21 cellular contexts compared by ENCODE assay signal in genomic region chr10:62961951-62962523, GRCh38.
DNase-seq lines count a peak whose midpoint lies in the region; ATAC-seq and TF ChIP-seq lines count a peak whose summit lies in the region.
"Had no signal": no experiment of that assay in that cellular context is flagged by ENCODE, and none has a peak within 500 bp of the region (broad histone marks: within the 10 kb centered on the region; RNA-seq: fewer than 3 reads in every experiment).

No MANE protein-coding gene starts in this region.

- H2AFZ ChIP-seq in H9 (ENCODE audit: low read length) = no peak overlapping the region

- H3K27me3 ChIP-seq in H9 (ENCODE audit: insufficient read depth, low read length) (no peaks in the 10 kb centered on the region), suprapubic skin (no peaks in the 10 kb centered on the region)
- H3K27me3 ChIP-seq in CD8-positive, alpha-beta T cell (ENCODE audit: insufficient read depth, low read length) = peaks cover 2% of the 10 kb centered on the region
- H3K27me3 ChIP-seq: adrenal gland, sigmoid colon, upper lobe of right lung had no signal

- no peak overlapping the region for H2AK5ac ChIP-seq in H9 (ENCODE audit: insufficient read length, low read length)

- no peak overlapping the region for H3K4me2 ChIP-seq in H9 (ENCODE audit: insufficient read depth, insufficient read length, low read length)

- no peak for ATAC-seq in CD8-positive, alpha-beta T cell
- ATAC-seq in HG02884 (IDR thresholded peaks at IDR 0.05; ENCODE audit: unreplicated experiment) = no peak
- ATAC-seq: activated CD8-positive, alpha-beta memory T cell treated with anti-CD3 and anti-CD28 coated beads, Interleukin-2, amount 10 ng/mL, durations not matched to agents 7 days and 5 days; mucosa of descending colon; upper lobe of right lung had no signal

- no peak overlapping the region for H3K14ac ChIP-seq in H9 (ENCODE audit: insufficient read depth, low read length)

- POLR2A ChIA-PET in CD8-positive, alpha-beta T cell (lab: Charles Lee) = no interaction called here

- no peak overlapping the region for H2BK12ac ChIP-seq in H9 (ENCODE audit: insufficient read length, low read depth, low read length)

- H3K4me3 ChIP-seq in CD8-positive, alpha-beta T cell (ENCODE audit: low read depth, low read length) = no peak overlapping the region
- no peak overlapping the region for H3K4me3 ChIP-seq in suprapubic skin
- H3K4me3 ChIP-seq: adrenal gland, mucosa of descending colon, sigmoid colon, upper lobe of right lung had no signal

- H3K27me3 Mint-ChIP-seq in H9 (ENCODE audit: low read depth) = no peaks in the 10 kb centered on the region
- H3K27me3 Mint-ChIP-seq in neural crest cell (ENCODE audit: low read depth) = no peaks in the 10 kb centered on the region
- H3K27me3 Mint-ChIP-seq in CD8-positive, alpha-beta T cell (ENCODE audit: low read depth) = peaks cover 18% of the 10 kb centered on the region

- no peak overlapping the region for H2BK5ac ChIP-seq in H9 (ENCODE audit: insufficient read length, low read length)

- H4K91ac ChIP-seq in H9 (ENCODE audit: insufficient read length, low read depth, low read length) = no peak overlapping the region

- H3K4me1 Mint-ChIP-seq in H9 = peaks cover 14 to 18% of the 10 kb centered on the region in 2 experiments
- H3K4me1 Mint-ChIP-seq in neural crest cell = peaks cover 5% of the 10 kb centered on the region
- no peaks in the 10 kb centered on the region for H3K4me1 Mint-ChIP-seq in CD8-positive, alpha-beta T cell (ENCODE audit: low read depth)
- H3K4me1 Mint-ChIP-seq: activated CD8-positive, alpha-beta memory T cell treated with anti-CD3 and anti-CD28 coated beads, Interleukin-2, amount 10 ng/mL, durations not matched to agents 7 days and 5 days; endodermal cell had no signal

- H3K79me1 ChIP-seq in H9 (ENCODE audit: insufficient read depth, low read depth, low read length, poor library complexity, severe bottlenecking) = no peaks in the 10 kb centered on the region

- DNase-seq in Ammon's horn (ENCODE audit: low spot score) = peak; percentile 16
- no peak for DNase-seq in H9
- DNase-seq in dermis blood vessel endothelial cell = peak; percentile 29
- no peak for DNase-seq in neural crest cell (ENCODE audit: low read depth, low spot score)
- DNase-seq in CD8-positive, alpha-beta T cell = no peak
- no peak for DNase-seq in suprapubic skin (ENCODE audit: low spot score in 2 of 2)
- DNase-seq in COR-L47 (lab: John Stamatoyannopoulos, UW) = no peak
- DNase-seq: activated CD8-positive, alpha-beta memory T cell treated with anti-CD3 and anti-CD28 coated beads, Interleukin-2, amount 10 ng/mL, durations not matched to agents 7 days and 5 days; activated effector memory CD4-positive, alpha-beta T cell treated with Interleukin-2 at 50 U/mL for 16 hours; adrenal gland; endodermal cell; GDM1; mucosa of descending colon; NCI-H1417 treated with DMSO at 0.1 percent for 48 hours; NCI-H2171 treated with DMSO at 0.1 percent for 48 hours; NCI-H69; sigmoid colon; stimulated activated CD4-positive, alpha-beta T cell treated with anti-CD3 and anti-CD28 coated beads, Interleukin-1b, Interleukin-23, amount 100 ng/mL, for 48 hours; upper lobe of right lung had no signal

- H3K36me3 Mint-ChIP-seq in H9 (ENCODE audit: insufficient read depth in 1 of 3, low read depth in 3 of 3) = peaks cover 0 to 5% (median 0%) of the 10 kb centered on the region in 3 experiments; a peak in 2 of 7 replicates
- H3K36me3 Mint-ChIP-seq in neural crest cell (ENCODE audit: low read depth) = no peaks in the 10 kb centered on the region
- no peaks in the 10 kb centered on the region for H3K36me3 Mint-ChIP-seq in CD8-positive, alpha-beta T cell
- H3K36me3 Mint-ChIP-seq: activated CD8-positive, alpha-beta memory T cell treated with anti-CD3 and anti-CD28 coated beads, Interleukin-2, amount 10 ng/mL, durations not matched to agents 7 days and 5 days had no signal

- H3K4me1 ChIP-seq in H9 (ENCODE audit: insufficient read depth, low read length) = no peaks in the 10 kb centered on the region; the same call in 1 of the 2 replicates
- H3K4me1 ChIP-seq in CD8-positive, alpha-beta T cell (ENCODE audit: insufficient read depth, low read length) = no peaks in the 10 kb centered on the region
- no peaks in the 10 kb centered on the region for H3K4me1 ChIP-seq in suprapubic skin
- H3K4me1 ChIP-seq: adrenal gland, upper lobe of right lung had no signal

- no peak overlapping the region for H3K23ac ChIP-seq in H9 (ENCODE audit: insufficient read length, low read depth, low read length)

- no peak overlapping the region for H2BK15ac ChIP-seq in H9 (ENCODE audit: low read depth, low read length)

- H3K27ac Mint-ChIP-seq in H9 (peak overlapping the region in 2 of 3 experiments; percentile 32 to 67; a peak in 2 of 7 replicates), neural crest cell (ENCODE audit: unreplicated experiment) (peak overlapping the region; percentile 8)
- no peak overlapping the region for H3K27ac Mint-ChIP-seq in CD8-positive, alpha-beta T cell
- H3K27ac Mint-ChIP-seq: activated CD8-positive, alpha-beta memory T cell treated with anti-CD3 and anti-CD28 coated beads, Interleukin-2, amount 10 ng/mL, durations not matched to agents 7 days and 5 days; endodermal cell; stimulated activated naive CD8-positive, alpha-beta T cell treated with anti-CD3 and anti-CD28 coated beads, Interleukin-15, Interleukin-2, amounts not matched to agents 100 ng/mL and 50 ng/mL, for 24 hours had no signal

- no peak overlapping the region for H2BK20ac ChIP-seq in H9 (ENCODE audit: low read depth, low read length, poor library complexity, severe bottlenecking)

- H2BK120ac ChIP-seq in H9 (ENCODE audit: low read depth, low read length, poor library complexity, severe bottlenecking) = no peak overlapping the region

- no peak for TF ChIP-seq CTCF in H9 (conservative IDR thresholded peaks at IDR 0.05)
- no peak for TF ChIP-seq CTCF in neural crest cell (conservative IDR thresholded peaks at IDR 0.05)
- TF ChIP-seq CTCF in CD8-positive, alpha-beta T cell (IDR thresholded peaks at IDR 0.05) = no peak
- no peak for TF ChIP-seq CTCF in suprapubic skin (IDR thresholded peaks at IDR 0.05)

- CTCF ChIA-PET in CD8-positive, alpha-beta T cell (lab: Charles Lee) = no interaction called here

- no peak for TF ChIP-seq EP300 in suprapubic skin (IDR thresholded peaks at IDR 0.05)

- H3K18ac ChIP-seq in H9 (ENCODE audit: insufficient read length, low read depth, low read length) = no peak overlapping the region

- no peak overlapping the region for H3K9ac ChIP-seq in H9 (ENCODE audit: extremely low read depth, insufficient read length, low read length)

- H4K20me1 ChIP-seq in H9 (ENCODE audit: control insufficient read depth, insufficient read depth, insufficient read length) = no peaks in the 10 kb centered on the region

- H4K8ac ChIP-seq in H9 (replicated peaks; ENCODE audit: insufficient read length, low read depth, low read length) = no peak overlapping the region

- H3K4me3 Mint-ChIP-seq in H9 (no peak overlapping the region), neural crest cell (no peak overlapping the region)
- H3K4me3 Mint-ChIP-seq in CD8-positive, alpha-beta T cell = no peak overlapping the region
- H3K4me3 Mint-ChIP-seq: activated CD8-positive, alpha-beta memory T cell treated with anti-CD3 and anti-CD28 coated beads, Interleukin-2, amount 10 ng/mL, durations not matched to agents 7 days and 5 days; endodermal cell; stimulated activated naive CD8-positive, alpha-beta T cell treated with anti-CD3 and anti-CD28 coated beads, Interleukin-15, Interleukin-2, amounts not matched to agents 100 ng/mL and 50 ng/mL, for 24 hours had no signal

- no peak overlapping the region for H3T11ph ChIP-seq in H9 (ENCODE audit: low read length)

- no peak overlapping the region for H3K56ac ChIP-seq in H9 (ENCODE audit: insufficient read length, low read depth, low read length)

- no peak overlapping the region for H4K5ac ChIP-seq in H9 (ENCODE audit: insufficient read length, low read depth, low read length)

- no peak overlapping the region for H3K27ac ChIP-seq in H9 (ENCODE audit: insufficient read length, low read depth, low read length)
- H3K27ac ChIP-seq in CD8-positive, alpha-beta T cell (ENCODE audit: low read depth, low read length) = no peak overlapping the region
- no peak overlapping the region for H3K27ac ChIP-seq in suprapubic skin
- H3K27ac ChIP-seq: adrenal gland, sigmoid colon, upper lobe of right lung had no signal

- H3K36me3 ChIP-seq in CD8-positive, alpha-beta T cell (ENCODE audit: insufficient read depth, low read length) = no peaks in the 10 kb centered on the region
- H3K36me3 ChIP-seq in suprapubic skin = no peaks in the 10 kb centered on the region
- H3K36me3 ChIP-seq: adrenal gland, sigmoid colon, upper lobe of right lung had no signal

- H3K4ac ChIP-seq in H9 (ENCODE audit: low read depth, low read length) = no peak overlapping the region

- intact Hi-C loops in CD8-positive, alpha-beta T cell (cut with DNase I, micrococcal nuclease) = no loop called here

- H3K9me3 ChIP-seq in H9 (ENCODE audit: control insufficient read depth, low read depth, low read length) = no peaks in the 10 kb centered on the region
- no peaks in the 10 kb centered on the region for H3K9me3 ChIP-seq in CD8-positive, alpha-beta T cell (ENCODE audit: low read length)
- H3K9me3 ChIP-seq in suprapubic skin = no peaks in the 10 kb centered on the region
- H3K9me3 ChIP-seq: adrenal gland, mucosa of descending colon, sigmoid colon, upper lobe of right lung had no signal

- no CpG with 5 or more reads among the region's 3 CpGs for WGBS in H9 (ENCODE audit: extremely low coverage, insufficient read length, low lambda C conversion rate)
- WGBS in suprapubic skin = 42% methylated on average over 3 of the region's 3 CpGs

- no peaks in the 10 kb centered on the region for H3K79me2 ChIP-seq in H9 (ENCODE audit: insufficient read depth, low read length)

- peaks cover 2 to 8% of the 10 kb centered on the region in 2 experiments; a peak in 2 of 5 replicates for H3K9me3 Mint-ChIP-seq in H9
- peaks cover 3% of the 10 kb centered on the region for H3K9me3 Mint-ChIP-seq in neural crest cell
- no peaks in the 10 kb centered on the region for H3K9me3 Mint-ChIP-seq in CD8-positive, alpha-beta T cell
- H3K9me3 Mint-ChIP-seq: stimulated activated naive CD8-positive, alpha-beta T cell treated with anti-CD3 and anti-CD28 coated beads, Interleukin-15, Interleukin-2, amounts not matched to agents 100 ng/mL and 50 ng/mL, for 24 hours had no signal

- TF ChIP-seq POLR2A in suprapubic skin (IDR thresholded peaks at IDR 0.05) = no peak

- H3K23me2 ChIP-seq in H9 (ENCODE audit: insufficient read length, low read depth, low read length, poor library complexity, severe bottlenecking) = no peaks in the 10 kb centered on the region

Comparison
In these comparisons a context has a peak if more than half of its experiments do, and no peak if none do; other contexts are left out.
1. DNase-seq: peak in Ammon's horn (single experiment) and dermis blood vessel endothelial cell (single experiment); none in H9 (single experiment), neural crest cell (single experiment), CD8-positive, alpha-beta T cell (0 of 7), suprapubic skin (0 of 2) and COR-L47 (single experiment).